Comparison of ENCODE assay signal across 11 cellular contexts in the genomic region with DNA sequence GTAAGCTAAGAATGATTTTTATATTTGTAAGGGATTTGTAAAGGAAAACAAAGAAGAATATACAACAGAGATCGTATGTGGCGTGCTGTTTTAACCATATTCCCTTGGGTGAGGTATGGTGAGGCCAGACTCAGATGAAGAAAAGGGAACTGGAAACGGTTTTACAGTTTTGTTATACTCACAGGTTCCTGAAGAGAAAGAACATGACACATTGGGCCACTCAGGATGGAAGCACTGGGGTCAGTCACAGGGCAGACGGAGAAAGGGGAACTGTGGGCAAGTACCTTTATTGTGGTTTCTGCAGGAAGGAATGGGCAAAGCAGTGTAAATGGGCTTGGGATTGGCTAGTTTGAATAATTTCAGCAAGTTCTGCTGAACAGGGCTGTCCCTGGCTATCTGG.
DNase-seq lines count a peak whose midpoint lies in the region; ATAC-seq, FAIRE-seq and TF ChIP-seq lines count a peak whose summit lies in the region.
"Had no signal": no experiment of that assay in that cellular context is flagged by ENCODE, and none has a peak within 500 bp of the region (broad histone marks: within the 10 kb centered on the region; RNA-seq: fewer than 3 reads in every experiment).

No MANE protein-coding gene starts in this region.

- no peak for TF ChIP-seq CTCF in K562 (IDR thresholded peaks at IDR 0.05 in 2 of 3, conservative IDR thresholded peaks at IDR 0.05 in 1 of 3; ENCODE audit: insufficient read depth in 2 of 3, low read depth in 1 of 3, low read length in 3 of 3)

- H3K9me1 ChIP-seq in K562 (ENCODE audit: control insufficient read depth, insufficient read depth, low read length), result no peaks in the 10 kb centered on the region

- TF ChIP-seq POLR2A in K562 (conservative IDR thresholded peaks at IDR 0.05), result no peak

- CTCF ChIA-PET in K562 (lab: Yijun Ruan, JAX; ENCODE audit: low intra/inter-chr PET ratio), result no interaction called here

- WGBS in K562 (ENCODE audit: insufficient coverage, low coverage, missing lambda C conversion rate), result 2% methylated on average over 4 of the region's 4 CpGs

- POLR2A ChIA-PET in K562 (lab: Yijun Ruan, JAX), result no interaction called here

- TF ChIP-seq EP300 in K562 (IDR thresholded peaks at IDR 0.05; ENCODE audit: low read length), result no peak

- H3K27me3 ChIP-seq in K562 (ENCODE audit: control insufficient read depth in 2 of 2, insufficient read depth in 2 of 2, low read length in 2 of 2), result no peaks in the 10 kb centered on the region
- H3K27me3 ChIP-seq: foreskin keratinocyte had no signal

- no peak overlapping the region for H2AFZ ChIP-seq in K562 (ENCODE audit: low read depth, low read length)

- no peaks in the 10 kb centered on the region for H3K79me2 ChIP-seq in K562 (ENCODE audit: control insufficient read depth, insufficient read depth, low read length)

- no TSS peak for BruUV-seq in K562 (replicated peaks; lab: Mats Ljungman, UMichigan)

- TF ChIP-seq RAD21 in K562 (CRISPR knock-in tag; conservative IDR thresholded peaks at IDR 0.05 in 1 of 2, IDR thresholded peaks at IDR 0.05 in 1 of 2), result no peak

- DNase-seq in K562 (ENCODE audit: extremely low read depth in 1 of 4, low spot score in 3 of 4), result no peak
- no peak for DNase-seq in glomerular visceral epithelial cell (ENCODE audit: extremely low spot score)
- no peak for DNase-seq in DMS153 (lab: John Stamatoyannopoulos, UW)
- DNase-seq in NCI-H2196 treated with DMSO at 0.1 percent for 48 hours (lab: John Stamatoyannopoulos, UW; ENCODE audit: unreplicated experiment), result no peak
- no peak for DNase-seq in pons (ENCODE audit: low spot score)
- DNase-seq: activated CD4-positive, alpha-beta memory T cell treated with anti-CD3 and anti-CD28 coated beads, Interleukin-2, amount 10 ng/mL, durations not matched to agents 7 days and 5 days; DMS79 treated with DMSO at 0.1 percent for 48 hours; foreskin keratinocyte had no signal

- intact Hi-C loops in K562 (cut with micrococcal nuclease), result no loop called here

- peak; percentile 96 for ATAC-seq in GM18861 (IDR thresholded peaks at IDR 0.05; ENCODE audit: unreplicated experiment)
- ATAC-seq in GM21825 (IDR thresholded peaks at IDR 0.05; ENCODE audit: unreplicated experiment), result peak; percentile 98
- peak; percentile 90 for ATAC-seq in HG03521 (IDR thresholded peaks at IDR 0.05; ENCODE audit: unreplicated experiment)
- ATAC-seq in K562, result no peak
- ATAC-seq: foreskin keratinocyte had no signal

- H3K9me3 ChIP-seq in K562 (replicated peaks; ENCODE audit: control insufficient read depth, insufficient read depth, low read depth, low read length), result no peaks in the 10 kb centered on the region

- no peak overlapping the region for H3K27ac ChIP-seq in K562 (ENCODE audit: extremely low read depth, low read depth, low read length)
- H3K27ac ChIP-seq: foreskin keratinocyte had no signal

- no peak overlapping the region for H3K9ac ChIP-seq in K562 (ENCODE audit: insufficient read depth in 1 of 2, low read depth in 2 of 2, low read length in 2 of 2)

- no peaks in the 10 kb centered on the region for H3K36me3 ChIP-seq in K562 (ENCODE audit: control insufficient read depth, insufficient read depth, low read length)

- H4K20me1 ChIP-seq in K562 (replicated peaks; ENCODE audit: control insufficient read depth, insufficient read depth, low read length), result no peaks in the 10 kb centered on the region

- no peaks in the 10 kb centered on the region for H3K4me1 ChIP-seq in K562 (replicated peaks in 1 of 2; ENCODE audit: control insufficient read depth in 2 of 2, insufficient read depth in 2 of 2, low read length in 2 of 2)

- no peak overlapping the region for H3K4me2 ChIP-seq in K562 (ENCODE audit: insufficient read depth, low read length)

- FAIRE-seq in K562 (lab: Jason Lieb, UNC), result no peak

- in situ Hi-C loops in K562 (cut with MboI), result no loop called here

- no peak overlapping the region for H3K4me3 ChIP-seq in K562

TF ChIP-seq in K562, 482 proteins besides CTCF, POLR2A, EP300 and RAD21:
- 0 out of 2 replicates have a peak, but pooled peaks have one; percentile 41 for TF ChIP-seq SPI1 (IDR thresholded peaks at IDR 0.05; ENCODE audit: borderline replicate concordance, low read depth, low read length)
- TF ChIP-seq ZNF707 (CRISPR knock-in tag; conservative IDR thresholded peaks at IDR 0.05), result no peak
